ENCODE assay signal across 9 cellular contexts in genomic region chr6:99348220-99348822, GRCh38. TPM values are rescaled to one million over a fixed set of nuclear protein-coding genes. Genes with fewer than 3 reads are reported as not detected.
DNase-seq lines count a peak whose midpoint lies in the region; ATAC-seq and TF ChIP-seq lines count a peak whose summit lies in the region.
"Had no signal": no experiment of that assay in that cellular context is flagged by ENCODE, and none has a peak within 500 bp of the region (broad histone marks: within the 10 kb centered on the region; RNA-seq: fewer than 3 reads in every experiment).

No MANE protein-coding gene starts in this region.

- H3K4me3 Mint-ChIP-seq in stimulated activated effector memory CD8-positive, alpha-beta T cell treated with anti-CD3 and anti-CD28 coated beads, Interleukin-12 subunit alpha, Interleukin-12 subunit beta, amount 100 ng/mL, for 72 hours: peak overlapping the region; percentile 19
- H3K4me3 Mint-ChIP-seq: activated B cell treated with CpG ODN at 0.5 μM for 24 hours had no signal

- H3K4me3 ChIP-seq in SK-N-MC (peak overlapping the region; percentile 87), gastroesophageal sphincter (peak overlapping the region; percentile 88 to 93)

- ATAC-seq in gastroesophageal sphincter: no peak
- no peak for ATAC-seq in stimulated activated effector memory CD8-positive, alpha-beta T cell treated with anti-CD3 and anti-CD28 coated beads, Interleukin-12 subunit alpha, Interleukin-12 subunit beta, amount 100 ng/mL, for 72 hours
- no peak for ATAC-seq in HG03175 (IDR thresholded peaks at IDR 0.05; ENCODE audit: unreplicated experiment)

- H3K9me3 ChIP-seq in SK-N-MC (ENCODE audit: low read depth, low read length): no peaks in the 10 kb centered on the region
- no peaks in the 10 kb centered on the region for H3K9me3 ChIP-seq in gastroesophageal sphincter

- H3K27ac ChIP-seq in SK-N-MC (no peak overlapping the region), gastroesophageal sphincter (peak overlapping the region; percentile 13 to 97 (median 94))

- no peak for TF ChIP-seq EP300 in gastroesophageal sphincter (IDR thresholded peaks at IDR 0.05)

- peaks cover 7% of the 10 kb centered on the region for H3K4me1 Mint-ChIP-seq in stimulated activated effector memory CD8-positive, alpha-beta T cell treated with anti-CD3 and anti-CD28 coated beads, Interleukin-12 subunit alpha, Interleukin-12 subunit beta, amount 100 ng/mL, for 72 hours

- WGBS in gastroesophageal sphincter (ENCODE audit: low coverage in 1 of 2), 2 donors: 20 to 44% methylated on average over 1 to 7 of the region's 11 CpGs

- no peak overlapping the region for H3K27ac Mint-ChIP-seq in stimulated activated effector memory CD8-positive, alpha-beta T cell treated with anti-CD3 and anti-CD28 coated beads, Interleukin-12 subunit alpha, Interleukin-12 subunit beta, amount 100 ng/mL, for 72 hours
- H3K27ac Mint-ChIP-seq: activated B cell treated with CpG ODN at 0.5 μM for 24 hours had no signal

- peak overlapping the region; percentile 77 for H3K9ac ChIP-seq in SK-N-MC (ENCODE audit: insufficient read length)

- no peak for TF ChIP-seq CTCF in gastroesophageal sphincter (IDR thresholded peaks at IDR 0.05)

- no peaks in the 10 kb centered on the region for H3K9me3 Mint-ChIP-seq in stimulated activated effector memory CD8-positive, alpha-beta T cell treated with anti-CD3 and anti-CD28 coated beads, Interleukin-12 subunit alpha, Interleukin-12 subunit beta, amount 100 ng/mL, for 72 hours
- H3K9me3 Mint-ChIP-seq: activated B cell treated with CpG ODN at 0.5 μM for 24 hours had no signal

- H3K36me3 ChIP-seq in SK-N-MC (ENCODE audit: insufficient read depth, low read length): no peaks in the 10 kb centered on the region
- no peaks in the 10 kb centered on the region for H3K36me3 ChIP-seq in gastroesophageal sphincter

- peaks cover 6% of the 10 kb centered on the region for H3K27me3 ChIP-seq in gastroesophageal sphincter

- TF ChIP-seq POLR2A in gastroesophageal sphincter (IDR thresholded peaks at IDR 0.05): no peak

- no peaks in the 10 kb centered on the region for H3K36me3 Mint-ChIP-seq in stimulated activated effector memory CD8-positive, alpha-beta T cell treated with anti-CD3 and anti-CD28 coated beads, Interleukin-12 subunit alpha, Interleukin-12 subunit beta, amount 100 ng/mL, for 72 hours

- peaks cover 0 to 57% (median 0%) of the 10 kb centered on the region in 3 donors for H3K4me1 ChIP-seq in gastroesophageal sphincter

- DNase-seq in NCI-H748 (lab: John Stamatoyannopoulos, UW; ENCODE audit: unreplicated experiment) (peak; percentile 27), NCI-H748 treated with DMSO at 0.1 percent for 48 hours (lab: John Stamatoyannopoulos, UW) (no peak), SK-N-MC (ENCODE audit: low read depth, low spot score) (no peak), DMS53 (lab: John Stamatoyannopoulos, UW) (no peak), COLO668 (lab: John Stamatoyannopoulos, UW; ENCODE audit: unreplicated experiment) (no peak)
- no peak for DNase-seq in stimulated activated effector memory CD8-positive, alpha-beta T cell treated with anti-CD3 and anti-CD28 coated beads, Interleukin-12 subunit alpha, Interleukin-12 subunit beta, amount 100 ng/mL, for 72 hours (ENCODE audit: low spot score in 2 of 2)
- DNase-seq: activated B cell treated with CpG ODN at 0.5 μM for 24 hours had no signal

RNA-seq across cellular contexts. Expression of gene FAXC, which starts 1.2 kb away (rescaled TPM):
- 10 to 100 TPM; 18.4 to 48.4 (median 22.6) TPM for total RNA-seq in gastroesophageal sphincter
- total RNA-seq: activated B cell treated with CpG ODN at 0.5 μM for 24 hours had no signal

RNA-seq across cellular contexts. Expression of gene COQ3, which starts 45.7 kb away (rescaled TPM):
- total RNA-seq in gastroesophageal sphincter: 10 to 100 TPM in 2 of 4 donors, 1 to 10 TPM in 2; 3.2 to 13.4 (median 7.8) TPM
